ENCODE assay signal across 2 cellular contexts in genomic region chr16:66480265-66481080, GRCh38.
TF ChIP-seq lines count a peak whose summit lies in the region.

No MANE protein-coding gene starts in this region.

TF ChIP-seq in Ishikawa, 13 proteins besides CTCF, POLR2A, EP300 and RAD21 (continued from another document):
- no peak for TF ChIP-seq TAF1 (IDR thresholded peaks at IDR 0.05; ENCODE audit: low read depth)

TF ChIP-seq in H1, 55 proteins besides CTCF, POLR2A, EP300 and RAD21 (continued from another document):
- TF ChIP-seq FOSL1 (IDR thresholded peaks at IDR 0.05; ENCODE audit: insufficient read depth, low read depth, low read length) (no peak), SP2 (IDR thresholded peaks at IDR 0.05; ENCODE audit: low read length) (no peak), SP1 (IDR thresholded peaks at IDR 0.05; ENCODE audit: low read depth, low read length) (no peak), BRCA1 (IDR thresholded peaks at IDR 0.05; ENCODE audit: low read depth, low read length) (no peak), TBP (IDR thresholded peaks at IDR 0.05; ENCODE audit: low read depth, low read length) (no peak), RBBP5 (IDR thresholded peaks at IDR 0.05; ENCODE audit: borderline replicate concordance, low read depth, low read length) (no peak), RFX5 (IDR thresholded peaks at IDR 0.05; ENCODE audit: borderline replicate concordance, low read depth, low read length) (no peak), HDAC2 (IDR thresholded peaks at IDR 0.05; ENCODE audit: borderline replicate concordance in 1 of 2, low read depth in 2 of 2, low read length in 2 of 2) (no peak), SAP30 (IDR thresholded peaks at IDR 0.05; ENCODE audit: insufficient read depth, insufficient replicate concordance, low read length) (no peak), SIN3A (conservative IDR thresholded peaks at IDR 0.05 in 1 of 2, IDR thresholded peaks at IDR 0.05 in 1 of 2; ENCODE audit: low read depth in 1 of 2, low read length in 2 of 2) (no peak), TAF1 (IDR thresholded peaks at IDR 0.05; ENCODE audit: low read depth, low read length) (no peak), CREB1 (IDR thresholded peaks at IDR 0.05) (no peak), KDM5A (IDR thresholded peaks at IDR 0.05; ENCODE audit: low read length) (no peak), BACH1 (IDR thresholded peaks at IDR 0.05; ENCODE audit: low read length) (no peak)
